ENCODE assay signal across 29 cellular contexts in the genomic region with DNA sequence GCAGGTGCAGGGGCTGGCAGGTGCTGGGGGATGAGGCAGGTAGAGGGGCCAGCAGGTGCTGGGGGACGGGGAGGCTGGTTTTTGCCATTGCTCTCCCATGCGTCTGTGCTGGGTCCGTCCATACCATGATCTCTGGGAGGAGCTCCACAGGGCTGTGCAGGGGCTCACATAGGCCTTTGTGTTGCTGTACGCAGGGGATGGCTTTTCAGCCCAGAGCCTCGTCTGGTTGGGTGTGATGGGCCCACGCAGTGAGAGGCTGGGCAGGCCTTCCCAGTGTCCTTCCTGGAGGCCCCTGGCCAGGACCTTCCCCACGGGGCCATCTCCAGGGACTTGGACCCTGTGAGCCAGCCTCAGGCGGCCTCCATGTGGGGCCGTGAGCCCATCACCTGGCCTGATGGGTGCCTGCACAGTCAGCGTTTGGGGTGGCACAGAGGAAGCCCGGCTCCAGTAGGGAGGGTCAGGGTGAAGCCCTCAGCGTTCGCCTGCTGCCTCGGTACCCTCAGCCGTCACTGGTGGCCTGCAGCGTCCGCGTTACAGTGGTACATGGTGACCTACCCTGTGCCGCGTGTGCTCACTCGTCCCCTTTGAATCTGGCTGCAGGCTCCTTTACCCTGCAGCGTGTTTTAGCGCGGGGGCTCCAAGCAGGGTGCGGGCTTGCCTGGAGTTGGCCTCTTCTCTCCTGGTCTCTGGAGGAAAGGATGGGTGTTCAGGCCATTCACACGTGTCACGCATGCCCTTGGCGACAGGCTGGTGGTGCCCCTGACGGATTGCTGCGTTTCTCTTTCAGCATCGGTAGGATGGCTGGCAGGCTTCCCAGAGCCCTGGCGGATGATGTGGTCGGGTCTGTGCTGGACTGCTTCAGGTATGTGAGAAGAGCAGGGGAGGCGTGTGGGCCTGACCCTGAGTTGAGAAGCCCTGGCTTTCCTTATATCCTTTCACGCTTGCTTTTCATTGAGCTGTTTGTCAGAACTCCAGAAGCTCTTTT. TPM values are rescaled to one million over a fixed set of nuclear protein-coding genes. Genes with fewer than 3 reads are reported as not detected.
A peak's percentile ranks its signal among the peaks of the same experiment; 100 is the strongest.
DNase-seq lines count a peak whose midpoint lies in the region; ATAC-seq and TF ChIP-seq lines count a peak whose summit lies in the region.
"Had no signal": no experiment of that assay in that cellular context is flagged by ENCODE, and none has a peak within 500 bp of the region (broad histone marks: within the 10 kb centered on the region; RNA-seq: fewer than 3 reads in every experiment).

No MANE protein-coding gene starts in this region.

- H2AK5ac ChIP-seq in neuronal stem cell (ENCODE audit: low read depth, low read length), result no peak overlapping the region

- BruUV-seq in HCT116 (replicated peaks; lab: Mats Ljungman, UMichigan), result no TSS peak

- peak overlapping the region; percentile 56 for H3K14ac ChIP-seq in neuronal stem cell (ENCODE audit: low read length)

- no peak overlapping the region for H3K27ac Mint-ChIP-seq in CD4-positive, alpha-beta T cell
- H3K27ac Mint-ChIP-seq: activated naive CD4-positive, alpha-beta T cell treated with anti-CD3 and anti-CD28 coated beads, Interleukin-2, amount 10 ng/mL, durations not matched to agents 7 days and 5 days had no signal

- no peak overlapping the region for H2BK120ac ChIP-seq in neuronal stem cell (ENCODE audit: low read depth, low read length)

- H3K9ac ChIP-seq in HCT116 (ENCODE audit: low read length) (no peak overlapping the region), neuronal stem cell (ENCODE audit: low read depth, low read length, poor library complexity) (no peak overlapping the region)

- H3K18ac ChIP-seq in neuronal stem cell (ENCODE audit: low read length), result peak overlapping the region; percentile 28

- no peaks in the 10 kb centered on the region for H3K9me3 Mint-ChIP-seq in CD4-positive, alpha-beta T cell
- H3K9me3 Mint-ChIP-seq: activated naive CD4-positive, alpha-beta T cell treated with anti-CD3 and anti-CD28 coated beads, Interleukin-2, amount 10 ng/mL, durations not matched to agents 7 days and 5 days; activated T-cell treated with anti-CD3 and anti-CD28 coated beads, Interleukin-2, amount 50 U/mL, for 4 hours had no signal

- H3K27me3 ChIP-seq in HCT116 (ENCODE audit: insufficient read depth, low read length), result no peaks in the 10 kb centered on the region
- no peaks in the 10 kb centered on the region for H3K27me3 ChIP-seq in neuronal stem cell (ENCODE audit: control insufficient read depth in 3 of 3, insufficient read depth in 3 of 3, low read depth in 1 of 3, low read length in 3 of 3)
- H3K27me3 ChIP-seq in CD4-positive, alpha-beta T cell (ENCODE audit: control insufficient read depth, insufficient read depth, low read length), result no peaks in the 10 kb centered on the region
- H3K27me3 ChIP-seq in WERI-Rb-1 (ENCODE audit: insufficient read depth, low read depth, severe bottlenecking), result no peaks in the 10 kb centered on the region
- H3K27me3 ChIP-seq: neutrophil, thyroid gland had no signal

- no peak overlapping the region for H4K8ac ChIP-seq in neuronal stem cell (ENCODE audit: low read depth, low read length)

- H2BK15ac ChIP-seq in neuronal stem cell (ENCODE audit: low read length), result no peak overlapping the region

- CTCF ChIA-PET in HCT116 (lab: Charles Lee), result no interaction called here
- CTCF ChIA-PET in CD4-positive, alpha-beta T cell (lab: Charles Lee), result no interaction called here

- no peaks in the 10 kb centered on the region for H3K27me3 Mint-ChIP-seq in CD4-positive, alpha-beta T cell
- H3K27me3 Mint-ChIP-seq: activated naive CD4-positive, alpha-beta T cell treated with anti-CD3 and anti-CD28 coated beads, Interleukin-2, amount 10 ng/mL, durations not matched to agents 7 days and 5 days had no signal

- H2BK12ac ChIP-seq in neuronal stem cell (ENCODE audit: low read length), result no peak overlapping the region

- H3K27ac ChIP-seq in HCT116 (ENCODE audit: low read depth, low read length) (no peak overlapping the region), neuronal stem cell (replicated peaks; ENCODE audit: low read length) (no peak overlapping the region), WERI-Rb-1 (no peak overlapping the region)
- no peak overlapping the region for H3K27ac ChIP-seq in CD4-positive, alpha-beta T cell (ENCODE audit: low read depth, low read length)
- H3K27ac ChIP-seq: HL-60, neutrophil, thyroid gland had no signal

- H3K4me2 ChIP-seq in HCT116 (ENCODE audit: low read length) (no peak overlapping the region), neuronal stem cell (ENCODE audit: insufficient read depth, low read length, poor library complexity, severe bottlenecking) (no peak overlapping the region)

- no peak for TF ChIP-seq POLR2A in HCT116 (IDR thresholded peaks at IDR 0.05; ENCODE audit: borderline replicate concordance, extremely low read depth, insufficient read depth, insufficient read length)

- no peak overlapping the region for H3K4ac ChIP-seq in neuronal stem cell (ENCODE audit: low read length)

- H3K4me1 Mint-ChIP-seq in CD4-positive, alpha-beta T cell (ENCODE audit: low read depth), result no peaks in the 10 kb centered on the region

- peaks cover 47% of the 10 kb centered on the region for H3K36me3 Mint-ChIP-seq in CD4-positive, alpha-beta T cell (ENCODE audit: low read depth)

- peaks cover 2 to 28% of the 10 kb centered on the region in 2 experiments; a peak in 1 of 4 replicates for H3K36me3 ChIP-seq in HCT116 (ENCODE audit: control insufficient read depth in 1 of 2, insufficient read depth in 2 of 2, low read length in 2 of 2)
- peaks cover 44 to 94% of the 10 kb centered on the region in 2 donors for H3K36me3 ChIP-seq in neuronal stem cell (replicated peaks in 1 of 2; ENCODE audit: control insufficient read depth in 2 of 2, insufficient read depth in 2 of 2, low read length in 2 of 2)
- peaks cover 92% of the 10 kb centered on the region for H3K36me3 ChIP-seq in WERI-Rb-1
- H3K36me3 ChIP-seq: thyroid gland had no signal

- no peaks in the 10 kb centered on the region for H4K20me1 ChIP-seq in HCT116 (ENCODE audit: insufficient read depth)

- H3K4me3 ChIP-seq in HCT116 (replicated peaks in 1 of 2; ENCODE audit: low read depth in 1 of 2, low read length in 2 of 2) (no peak overlapping the region), neuronal stem cell (ENCODE audit: low read length in 2 of 2) (no peak overlapping the region), WERI-Rb-1 (ENCODE audit: low read depth, low read length) (no peak overlapping the region)
- H3K4me3 ChIP-seq: lung, thyroid gland had no signal

- POLR2A ChIA-PET in HCT116 (lab: Charles Lee), result no interaction called here
- POLR2A ChIA-PET in CD4-positive, alpha-beta T cell (lab: Charles Lee), result no interaction called here

- peak; percentile 13; the same call in 1 of the 2 replicates for ATAC-seq in HCT116
- no peak for ATAC-seq in CD4-positive, alpha-beta T cell (ENCODE audit: poor library complexity)
- ATAC-seq in omental fat pad (ENCODE audit: low FRiP score), result no peak
- ATAC-seq: activated T-cell treated with anti-CD3 and anti-CD28 coated beads, Interleukin-2, amount 50 U/mL, for 4 hours; esophagus mucosa; stimulated activated naive CD8-positive, alpha-beta T cell treated with anti-CD3 and anti-CD28 coated beads, Interleukin-15, Interleukin-2, amounts not matched to agents 100 U/mL and 50 U/mL, for 24 hours had no signal

- RAD21 ChIA-PET in HCT116 (lab: Charles Lee; ENCODE audit: low non-redundant PET in 1 of 2, low total read pairs in 2 of 2, uncharacterized antibody in 2 of 2, unreplicated experiment in 2 of 2), result no interaction called here

- peak overlapping the region; percentile 43 for H3K23ac ChIP-seq in neuronal stem cell (ENCODE audit: low read depth, low read length, poor library complexity)

- no peak overlapping the region for H3K4me3 Mint-ChIP-seq in CD4-positive, alpha-beta T cell
- H3K4me3 Mint-ChIP-seq: activated naive CD4-positive, alpha-beta T cell treated with anti-CD3 and anti-CD28 coated beads, Interleukin-2, amount 10 ng/mL, durations not matched to agents 7 days and 5 days; activated T-cell treated with anti-CD3 and anti-CD28 coated beads, Interleukin-2, amount 50 U/mL, for 4 hours had no signal

- no peak overlapping the region for H2BK5ac ChIP-seq in neuronal stem cell (ENCODE audit: low read length)

- no peak overlapping the region for H2AFZ ChIP-seq in HCT116 (ENCODE audit: low read depth, low read length, poor library complexity, severe bottlenecking)
- no peak overlapping the region for H2AFZ ChIP-seq in neuronal stem cell (ENCODE audit: low read length)

- no peaks in the 10 kb centered on the region for H3K9me2 ChIP-seq in HCT116 (ENCODE audit: insufficient read depth)

- no peaks in the 10 kb centered on the region for H3K9me3 ChIP-seq in HCT116 (ENCODE audit: control insufficient read depth in 1 of 2, insufficient read depth in 1 of 2, low read depth in 1 of 2, low read length in 2 of 2)
- no peaks in the 10 kb centered on the region for H3K9me3 ChIP-seq in neuronal stem cell (replicated peaks in 1 of 2; ENCODE audit: control insufficient read depth in 2 of 2, insufficient read depth in 1 of 2, low read depth in 1 of 2, low read length in 2 of 2)
- H3K9me3 ChIP-seq in CD4-positive, alpha-beta T cell (ENCODE audit: control insufficient read depth, low read length), result no peaks in the 10 kb centered on the region
- H3K9me3 ChIP-seq in WERI-Rb-1 (ENCODE audit: severe bottlenecking), result no peaks in the 10 kb centered on the region
- H3K9me3 ChIP-seq: Caco-2, neutrophil, thyroid gland had no signal

- peaks cover 6% of the 10 kb centered on the region; the same call in 1 of the 2 replicates for H3K79me2 ChIP-seq in HCT116 (ENCODE audit: insufficient read depth, low read length)

- intact Hi-C loops in HCT116 (cut with micrococcal nuclease), result no loop called here
- intact Hi-C loops in CD4-positive, alpha-beta T cell (cut with DNase I, micrococcal nuclease), result no loop called here

- no peak for TF ChIP-seq RAD21 in HCT116 (IDR thresholded peaks at IDR 0.05; ENCODE audit: low read depth)

- peak; percentile 13 for DNase-seq in NCI-H1092 treated with DMSO at 0.1 percent for 48 hours (lab: John Stamatoyannopoulos, UW)
- DNase-seq in NCI-H1092 (lab: John Stamatoyannopoulos, UW), result no peak
- DNase-seq in HCT116 (ENCODE audit: low read depth, low spot score), result no peak
- peak; percentile 25 for DNase-seq in cerebellar cortex (ENCODE audit: low spot score)
- no peak for DNase-seq in neuronal stem cell (ENCODE audit: low spot score)
- DNase-seq in CD4-positive, alpha-beta T cell, result no peak
- DNase-seq in WERI-Rb-1, result no peak
- DNase-seq in omental fat pad (ENCODE audit: low spot score), result no peak
- DNase-seq: activated CD4-positive, alpha-beta T cell treated with anti-CD3 and anti-CD28 coated beads for 1 hour; activated CD8-positive, alpha-beta memory T cell treated with anti-CD3 and anti-CD28 coated beads for 24 hours; activated naive CD4-positive, alpha-beta T cell treated with anti-CD3 and anti-CD28 coated beads, Interleukin-2, amount 10 ng/mL, durations not matched to agents 7 days and 5 days; activated T-cell treated with anti-CD3 and anti-CD28 coated beads, Interleukin-2, amount 50 U/mL, for 4 hours; Caco-2; effector memory CD4-positive, alpha-beta T cell; EL; NCI-H1417 treated with DMSO at 0.1 percent for 48 hours; NCI-H226; NCI-H82; OCI-M1; SHP77; stimulated activated CD4-positive, alpha-beta T cell treated with anti-CD3 and anti-CD28 coated beads, Interleukin-4, amount 100 ng/mL, for 1 hour; stimulated activated naive CD8-positive, alpha-beta T cell treated with anti-CD3 and anti-CD28 coated beads, Interleukin-15, Interleukin-2, amounts not matched to agents 100 U/mL and 50 U/mL, for 24 hours; thyroid gland had no signal

- H3K4me1 ChIP-seq in HCT116 (ENCODE audit: control insufficient read depth in 1 of 2, insufficient read depth in 2 of 2, low read length in 2 of 2) (no peaks in the 10 kb centered on the region), neuronal stem cell (ENCODE audit: control insufficient read depth in 2 of 2, insufficient read depth in 1 of 2, low read depth in 1 of 2, low read length in 2 of 2) (no peaks in the 10 kb centered on the region)
- H3K4me1 ChIP-seq: Caco-2, thyroid gland had no signal

- H4K91ac ChIP-seq in neuronal stem cell (ENCODE audit: low read depth, low read length, poor library complexity), result no peak overlapping the region

- no CpG with 5 or more reads among the region's 35 CpGs for WGBS in neuronal stem cell (ENCODE audit: extremely low coverage in 2 of 2, insufficient read length in 2 of 2, insufficient replicate concordance in 1 of 2), 2 donors

- no peak for TF ChIP-seq CTCF in HCT116 (IDR thresholded peaks at IDR 0.05 in 2 of 3, conservative IDR thresholded peaks at IDR 0.05 in 1 of 3; ENCODE audit: borderline replicate concordance in 1 of 3, insufficient read depth in 1 of 3, low read depth in 2 of 3, low read length in 2 of 3)
- TF ChIP-seq CTCF in CD4-positive, alpha-beta T cell (IDR thresholded peaks at IDR 0.05), result no peak
- TF ChIP-seq CTCF in WERI-Rb-1 (IDR thresholded peaks at IDR 0.05; ENCODE audit: low read depth, low read length), result no peak
- TF ChIP-seq CTCF in omental fat pad (IDR thresholded peaks at IDR 0.05), result no peak

- peaks cover 18% of the 10 kb centered on the region for H3K79me1 ChIP-seq in neuronal stem cell (ENCODE audit: low read depth, low read length)

RNA-seq across cellular contexts. Expression of a gene that starts 30.6 kb away (rescaled TPM):
- total RNA-seq in HCT116 (2021; ENCODE audit: unreplicated experiment), result not detected
- 0.04 and 0.05 TPM in 2 replicates for polyA plus RNA-seq in HCT116 (2012)
- 0.01 TPM for polyA plus RNA-seq in neuronal stem cell (2013, experiment 1 of 2)
- 0.01 TPM for polyA plus RNA-seq in neuronal stem cell (2013, experiment 2 of 2)
- not detected for total RNA-seq in CD4-positive, alpha-beta T cell
- not detected for total RNA-seq in omental fat pad
- total RNA-seq: activated T-cell treated with anti-CD3 and anti-CD28 coated beads, Interleukin-2, amount 50 U/mL, for 4 hours; frontal cortex; H4 had no signal

RNA-seq across cellular contexts. Expression of a gene that starts 57.3 kb away (rescaled TPM):
- total RNA-seq in HCT116 (2021; ENCODE audit: unreplicated experiment) (152 TPM), omental fat pad (10 to 100 TPM; 30.5 to 94.3 (median 51.8) TPM)
- polyA plus RNA-seq in HCT116 (2012), result 140 and 154 TPM in 2 replicates
- polyA plus RNA-seq in neuronal stem cell (2013, experiment 1 of 2), result 62.8 TPM
- 65.7 TPM for polyA plus RNA-seq in neuronal stem cell (2013, experiment 2 of 2)
- 10 to 100 TPM; 74.6 to 80.3 TPM for total RNA-seq in CD4-positive, alpha-beta T cell

Comparison
In these comparisons a context has a peak if more than half of its experiments do, and no peak if none do; other contexts are left out.
1. DNase-seq: peak in NCI-H1092 treated with DMSO at 0.1 percent for 48 hours (single experiment) and cerebellar cortex (single experiment); none in NCI-H1092 (single experiment), HCT116 (single experiment), neuronal stem cell (single experiment), CD4-positive, alpha-beta T cell (0 of 10), WERI-Rb-1 (single experiment) and omental fat pad (single experiment).